11 cellular contexts compared by ENCODE assay signal in genomic region chr6:75282706-75283105, GRCh38.
A peak's percentile ranks its signal among the peaks of the same experiment; 100 is the strongest.
DNase-seq lines count a peak whose midpoint lies in the region; ATAC-seq and TF ChIP-seq lines count a peak whose summit lies in the region.
"Had no signal": no experiment of that assay in that cellular context is flagged by ENCODE, and none has a peak within 500 bp of the region (broad histone marks: within the 10 kb centered on the region; RNA-seq: fewer than 3 reads in every experiment).

No MANE protein-coding gene starts in this region.

- H3K36me3 ChIP-seq in DND-41 (ENCODE audit: insufficient read depth, low read length) (peaks cover 3% of the 10 kb centered on the region; the same call in 1 of the 2 replicates), KMS-11 (ENCODE audit: insufficient read depth) (no peaks in the 10 kb centered on the region), neuron (ENCODE audit: insufficient read depth, low read length) (no peaks in the 10 kb centered on the region)

- no peak for ATAC-seq in DND-41 (ENCODE audit: insufficient read depth, low read depth)
- no peak for ATAC-seq in HG03159 (IDR thresholded peaks at IDR 0.05; ENCODE audit: unreplicated experiment)

- H3K27ac ChIP-seq in DND-41 (ENCODE audit: low read length) (no peak overlapping the region), KMS-11 (no peak overlapping the region)

- no peak for TF ChIP-seq CTCF in DND-41 (IDR thresholded peaks at IDR 0.05; ENCODE audit: borderline replicate concordance, extremely low read depth, low read length, poor library complexity, severe bottlenecking)
- no peak for TF ChIP-seq CTCF in KMS-11 (conservative IDR thresholded peaks at IDR 0.05; ENCODE audit: low read depth, low read length)
- TF ChIP-seq CTCF in choroid plexus epithelial cell (conservative IDR thresholded peaks at IDR 0.05; ENCODE audit: low read depth, low read length): no peak

- H2AFZ ChIP-seq in DND-41 (ENCODE audit: low read depth, low read length) (no peak overlapping the region), KMS-11 (ENCODE audit: low read depth) (no peak overlapping the region), neuron (ENCODE audit: low read depth, low read length) (no peak overlapping the region)

- H3K4me1 ChIP-seq in DND-41 (ENCODE audit: insufficient read depth, low read length): peaks cover 53% of the 10 kb centered on the region
- peaks cover 35% of the 10 kb centered on the region for H3K4me1 ChIP-seq in KMS-11 (ENCODE audit: low read depth, poor library complexity, severe bottlenecking)
- H3K4me1 ChIP-seq in neuron (ENCODE audit: insufficient read depth, low read length): peaks cover 32% of the 10 kb centered on the region

- H3K4me2 ChIP-seq in DND-41 (ENCODE audit: insufficient read depth, low read length): peak overlapping the region; percentile 88
- peak overlapping the region; percentile 72 for H3K4me2 ChIP-seq in KMS-11

- peaks cover 29% of the 10 kb centered on the region; the same call in 1 of the 2 replicates for H4K20me1 ChIP-seq in DND-41 (ENCODE audit: insufficient read depth, low read length)
- no peaks in the 10 kb centered on the region for H4K20me1 ChIP-seq in KMS-11 (ENCODE audit: insufficient read depth)

- H3K4me3 ChIP-seq in DND-41 (ENCODE audit: low read depth in 1 of 2, low read length in 2 of 2) (peak overlapping the region; percentile 87 to 95; a peak in 3 of 4 replicates), KMS-11 (IDR thresholded peaks at IDR 0.05; ENCODE audit: insufficient read depth, low read depth, low read length) (no peak overlapping the region), choroid plexus epithelial cell (ENCODE audit: low read depth, low read length) (peak overlapping the region; percentile 84), neuron (ENCODE audit: low read length) (peak overlapping the region; percentile 81)
- H3K4me3 ChIP-seq: lung had no signal

- H3K9me3 ChIP-seq in DND-41 (ENCODE audit: insufficient read depth, low read length, severe bottlenecking) (no peaks in the 10 kb centered on the region), neuron (ENCODE audit: low read length) (no peaks in the 10 kb centered on the region)

- H3K9ac ChIP-seq in DND-41 (ENCODE audit: low read depth, low read length): peak overlapping the region; percentile 85; the same call in 1 of the 2 replicates
- no peak overlapping the region; the same call in 1 of the 2 replicates for H3K9ac ChIP-seq in KMS-11

- H3K79me2 ChIP-seq in DND-41 (ENCODE audit: insufficient read depth, low read length) (peaks cover 90% of the 10 kb centered on the region), KMS-11 (ENCODE audit: insufficient read depth, low read depth) (peaks cover 60% of the 10 kb centered on the region; the same call in 1 of the 2 replicates)

- H3K27me3 ChIP-seq in DND-41 (ENCODE audit: insufficient read depth, low read length, poor library complexity): no peaks in the 10 kb centered on the region
- no peaks in the 10 kb centered on the region for H3K27me3 ChIP-seq in KMS-11 (ENCODE audit: insufficient read depth, low read depth)
- no peaks in the 10 kb centered on the region for H3K27me3 ChIP-seq in neuron (ENCODE audit: insufficient read depth, low read length)

- DNase-seq in DND-41 (no peak), choroid plexus epithelial cell (ENCODE audit: low read depth) (no peak), NCI-H1417 (lab: John Stamatoyannopoulos, UW) (no peak), NCI-H1436 (lab: John Stamatoyannopoulos, UW) (no peak), midbrain (lab: John Stamatoyannopoulos, UW) (no peak)
- DNase-seq: activated CD8-positive, alpha-beta memory T cell treated with anti-CD3 and anti-CD28 coated beads, Interleukin-2, amount 50 U/mL, for 4 hours; NCI-H1048 had no signal
